Comparison of ENCODE assay signal across 1 cellular context in genomic region chr6:111909238-111909637, GRCh38.
TF ChIP-seq lines count a peak whose summit lies in the region.

No MANE protein-coding gene starts in this region.

TF ChIP-seq in GM23338, 12 proteins besides CTCF, POLR2A, EP300 and RAD21 (continued from another document):
- no peak for TF ChIP-seq REST (IDR thresholded peaks at IDR 0.05; ENCODE audit: unreplicated experiment)
- TF ChIP-seq ZNF331 (CRISPR knock-in tag; IDR thresholded peaks at IDR 0.05; ENCODE audit: low read depth), result no peak
- TF ChIP-seq EZH2 (IDR thresholded peaks at IDR 0.05; ENCODE audit: low read depth, unreplicated experiment), result no peak
- no peak for TF ChIP-seq CREB1 (CRISPR knock-in tag; IDR thresholded peaks at IDR 0.05; ENCODE audit: low read depth)
- TF ChIP-seq JUNB (IDR thresholded peaks at IDR 0.05; ENCODE audit: unreplicated experiment), result no peak
- TF ChIP-seq ETS1 (IDR thresholded peaks at IDR 0.05), result no peak
- TF ChIP-seq NANOG (IDR thresholded peaks at IDR 0.05; ENCODE audit: borderline replicate concordance), result no peak
- TF ChIP-seq ZNF114 (CRISPR knock-in tag; IDR thresholded peaks at IDR 0.05), result no peak
- no peak for TF ChIP-seq POLR2AphosphoS5 (IDR thresholded peaks at IDR 0.05; ENCODE audit: low read depth)
- no peak for TF ChIP-seq EZH2phosphoT487 (IDR thresholded peaks at IDR 0.05; ENCODE audit: unreplicated experiment)
